8 cellular contexts compared by ENCODE assay signal in the genomic region with DNA sequence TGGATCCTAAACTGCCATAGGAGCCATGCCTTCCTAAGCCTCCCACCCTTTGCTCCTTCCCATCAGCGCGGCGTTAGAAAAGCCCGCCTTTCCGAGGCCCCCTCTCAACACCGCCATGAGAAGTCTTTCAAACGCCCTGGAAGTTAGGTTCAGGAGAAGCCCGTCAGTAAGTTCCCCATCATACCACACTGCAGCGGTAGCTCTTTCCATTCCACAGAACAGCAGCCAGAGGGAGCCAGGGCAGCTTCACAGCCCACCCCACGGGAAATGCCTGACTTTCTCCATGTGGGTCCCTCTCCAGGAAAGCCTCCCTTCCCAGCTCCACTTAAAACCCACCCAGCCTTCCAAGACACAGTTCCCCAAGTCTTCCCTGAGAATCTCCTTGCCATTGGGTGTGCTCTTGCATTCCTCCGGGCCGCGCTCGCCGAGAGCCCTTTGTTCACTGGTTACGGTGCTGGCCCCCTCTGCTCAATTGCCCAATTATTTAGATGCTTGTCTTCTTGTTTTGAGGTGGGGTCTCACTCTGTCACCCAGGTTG. TPM values are rescaled to one million over a fixed set of nuclear protein-coding genes. Genes with fewer than 3 reads are reported as not detected.
DNase-seq lines count a peak whose midpoint lies in the region; ATAC-seq and TF ChIP-seq lines count a peak whose summit lies in the region.

No MANE protein-coding gene starts in this region.

- H3K4me3 ChIP-seq in testis = no peak overlapping the region

- intact Hi-C loops in testis (cut with DNase I; ENCODE audit: low total_unique reads) = no loop called here
- intact Hi-C loops in posterior vena cava (cut with DNase I) = no loop called here

- peak overlapping the region; percentile 72 for H3K4me3 Mint-ChIP-seq in activated CD4-positive, alpha-beta T cell treated with anti-CD3 and anti-CD28 coated beads, Interleukin-2, amount 10 ng/mL, durations not matched to agents 7 days and 5 days
- peak overlapping the region; percentile 81 for H3K4me3 Mint-ChIP-seq in activated naive CD8-positive, alpha-beta T cell treated with anti-CD3 and anti-CD28 coated beads for 36 hours

- no peaks in the 10 kb centered on the region for H3K9me3 ChIP-seq in testis

- no peaks in the 10 kb centered on the region for H3K27me3 Mint-ChIP-seq in activated CD4-positive, alpha-beta T cell treated with anti-CD3 and anti-CD28 coated beads, Interleukin-2, amount 10 ng/mL, durations not matched to agents 7 days and 5 days
- no peaks in the 10 kb centered on the region for H3K27me3 Mint-ChIP-seq in activated naive CD8-positive, alpha-beta T cell treated with anti-CD3 and anti-CD28 coated beads for 36 hours

- ATAC-seq in GM19023 (IDR thresholded peaks at IDR 0.05; ENCODE audit: unreplicated experiment) = no peak

- WGBS in testis, 2 donors = 68 to 97% methylated on average over 8 to 16 of the region's 16 CpGs

- DNase-seq in activated CD4-positive, alpha-beta T cell treated with anti-CD3 and anti-CD28 coated beads, Interleukin-2, amount 10 ng/mL, durations not matched to agents 7 days and 5 days = peak; percentile 16
- no peak for DNase-seq in activated CD4-positive, alpha-beta T cell treated with anti-CD3 and anti-CD28 coated beads for 1 hour
- DNase-seq in activated naive CD8-positive, alpha-beta T cell treated with anti-CD3 and anti-CD28 coated beads for 36 hours = no peak
- DNase-seq in iris pigment epithelial cell (ENCODE audit: low read depth) (peak; percentile 35), testis (no peak), posterior vena cava (ENCODE audit: low spot score) (no peak), NCI-H526 (lab: John Stamatoyannopoulos, UW) (no peak)

- H3K4me1 Mint-ChIP-seq in activated CD4-positive, alpha-beta T cell treated with anti-CD3 and anti-CD28 coated beads, Interleukin-2, amount 10 ng/mL, durations not matched to agents 7 days and 5 days = peaks cover 53% of the 10 kb centered on the region
- H3K4me1 Mint-ChIP-seq in activated naive CD8-positive, alpha-beta T cell treated with anti-CD3 and anti-CD28 coated beads for 36 hours = peaks cover 41% of the 10 kb centered on the region

- TF ChIP-seq POLR2A in testis (IDR thresholded peaks at IDR 0.05) = no peak

- CTCF ChIA-PET in activated CD4-positive, alpha-beta T cell treated with anti-CD3 and anti-CD28 coated beads, Interleukin-2, amount 10 ng/mL, durations not matched to agents 7 days and 5 days (lab: Charles Lee) = interaction anchor here (0.9 to 1.9 kb wide), 5 partner anchors 10 to 30 kb away, joined by 4 to 7 read pairs (median 5); a partner anchor contains a TSS

- peaks cover 21% of the 10 kb centered on the region for H3K36me3 Mint-ChIP-seq in activated CD4-positive, alpha-beta T cell treated with anti-CD3 and anti-CD28 coated beads, Interleukin-2, amount 10 ng/mL, durations not matched to agents 7 days and 5 days (ENCODE audit: low read depth)
- H3K36me3 Mint-ChIP-seq in activated naive CD8-positive, alpha-beta T cell treated with anti-CD3 and anti-CD28 coated beads for 36 hours = no peaks in the 10 kb centered on the region

- H3K27ac Mint-ChIP-seq in activated CD4-positive, alpha-beta T cell treated with anti-CD3 and anti-CD28 coated beads, Interleukin-2, amount 10 ng/mL, durations not matched to agents 7 days and 5 days = peak overlapping the region; percentile 99
- peak overlapping the region; percentile 96 for H3K27ac Mint-ChIP-seq in activated naive CD8-positive, alpha-beta T cell treated with anti-CD3 and anti-CD28 coated beads for 36 hours

- no peak for TF ChIP-seq CTCF in testis (IDR thresholded peaks at IDR 0.05)

- H3K36me3 ChIP-seq in testis (ENCODE audit: low read depth, missing control alignments) = no peaks in the 10 kb centered on the region

- H3K27me3 ChIP-seq in testis = no peaks in the 10 kb centered on the region

- peak overlapping the region; percentile 22 to 81 for H3K27ac ChIP-seq in testis

- H3K4me1 ChIP-seq in testis = peaks cover 29% of the 10 kb centered on the region

- POLR2A ChIA-PET in activated CD4-positive, alpha-beta T cell treated with anti-CD3 and anti-CD28 coated beads, Interleukin-2, amount 10 ng/mL, durations not matched to agents 7 days and 5 days (lab: Charles Lee) = interaction anchor here (0.5 to 1.1 kb wide), 3 partner anchors 14 to 46 kb away, joined by 3 read pairs; no protein-coding TSS in a partner anchor

- H3K9me3 Mint-ChIP-seq in activated CD4-positive, alpha-beta T cell treated with anti-CD3 and anti-CD28 coated beads, Interleukin-2, amount 10 ng/mL, durations not matched to agents 7 days and 5 days = peaks cover 3% of the 10 kb centered on the region
- no peaks in the 10 kb centered on the region for H3K9me3 Mint-ChIP-seq in activated naive CD8-positive, alpha-beta T cell treated with anti-CD3 and anti-CD28 coated beads for 36 hours

RNA-seq across cellular contexts. Expression of a gene that starts 28.7 kb away (rescaled TPM):
- total RNA-seq in activated CD4-positive, alpha-beta T cell treated with anti-CD3 and anti-CD28 coated beads, Interleukin-2, amount 10 ng/mL, durations not matched to agents 7 days and 5 days = 10 to 100 TPM; 13.6 to 14.8 TPM
- 1 to 10 TPM; 2.4 to 3.3 TPM for total RNA-seq in activated naive CD8-positive, alpha-beta T cell treated with anti-CD3 and anti-CD28 coated beads for 36 hours
- total RNA-seq in testis = 10 to 100 TPM; 18.4 to 18.7 TPM
- polyA plus RNA-seq in testis (ENCODE audit: insufficient read depth, low read depth, low replicate concordance) = 9.8 TPM
- total RNA-seq in posterior vena cava = 10 to 100 TPM; 14.7 to 15.8 TPM

RNA-seq across cellular contexts. Expression of a gene that starts 44.9 kb away (rescaled TPM):
- total RNA-seq in activated CD4-positive, alpha-beta T cell treated with anti-CD3 and anti-CD28 coated beads, Interleukin-2, amount 10 ng/mL, durations not matched to agents 7 days and 5 days = 10 to 100 TPM; 30.7 to 33.9 TPM
- 10 to 100 TPM; 27.4 to 30.0 TPM for total RNA-seq in activated naive CD8-positive, alpha-beta T cell treated with anti-CD3 and anti-CD28 coated beads for 36 hours
- total RNA-seq in testis (10 to 100 TPM; 35.0 to 42.7 TPM), posterior vena cava (10 to 100 TPM; 34.0 to 38.5 TPM)
- 29.4 TPM for polyA plus RNA-seq in testis (ENCODE audit: insufficient read depth, low read depth, low replicate concordance)

RNA-seq across cellular contexts. Expression of a gene that starts 56.0 kb away (rescaled TPM):
- total RNA-seq in activated CD4-positive, alpha-beta T cell treated with anti-CD3 and anti-CD28 coated beads, Interleukin-2, amount 10 ng/mL, durations not matched to agents 7 days and 5 days = not detected
- not detected for total RNA-seq in activated naive CD8-positive, alpha-beta T cell treated with anti-CD3 and anti-CD28 coated beads for 36 hours
- total RNA-seq in testis = under 1 TPM in 1 of 2 donors, not detected in 1; 0.24 TPM
- polyA plus RNA-seq in testis (ENCODE audit: insufficient read depth, low read depth, low replicate concordance) = 1.6 TPM
- total RNA-seq in posterior vena cava = not detected

Comparison
In these comparisons a context has a peak if more than half of its experiments do, and no peak if none do; other contexts are left out.
1. DNase-seq: peak in activated CD4-positive, alpha-beta T cell treated with anti-CD3 and anti-CD28 coated beads, Interleukin-2, amount 10 ng/mL, durations not matched to agents 7 days and 5 days (single experiment) and iris pigment epithelial cell (single experiment); none in activated CD4-positive, alpha-beta T cell treated with anti-CD3 and anti-CD28 coated beads for 1 hour (single experiment), activated naive CD8-positive, alpha-beta T cell treated with anti-CD3 and anti-CD28 coated beads for 36 hours (single experiment), testis (single experiment), posterior vena cava (single experiment) and NCI-H526 (0 of 2).